1 cellular context compared by ENCODE assay signal in genomic region chr12:106960443-106960842, GRCh38.
TF ChIP-seq lines count a peak whose summit lies in the region.

No MANE protein-coding gene starts in this region.

TF ChIP-seq in HepG2, 621 proteins besides CTCF, POLR2A, EP300 and RAD21:
- TF ChIP-seq RBFOX2 (IDR thresholded peaks at IDR 0.05; ENCODE audit: low read depth, low read length), result 0 out of 2 replicates have a peak, but pooled peaks have one; percentile 20
- no peak for TF ChIP-seq KLF11 (CRISPR knock-in tag; IDR thresholded peaks at IDR 0.05)
